ENCODE assay signal across 18 cellular contexts in the genomic region with DNA sequence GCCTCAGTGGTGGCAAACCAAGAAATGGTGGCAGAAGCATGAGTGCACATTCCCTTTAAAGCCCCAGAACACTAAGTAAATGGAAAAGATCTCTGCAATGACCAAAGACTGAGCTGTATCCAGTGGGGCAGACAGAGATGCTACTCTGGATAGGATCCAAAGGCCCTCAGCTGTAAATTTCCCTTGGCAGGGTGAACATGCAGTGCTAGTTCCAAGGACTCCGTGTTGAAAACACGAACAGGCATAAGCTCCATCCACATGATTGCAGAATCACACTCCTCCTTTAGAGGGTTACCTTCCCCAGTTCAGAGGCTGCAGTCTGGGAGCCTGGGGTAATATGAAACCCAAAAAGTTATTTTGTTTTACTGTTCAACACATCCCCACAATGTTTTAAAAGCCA.
DNase-seq lines count a peak whose midpoint lies in the region; ATAC-seq, FAIRE-seq and TF ChIP-seq lines count a peak whose summit lies in the region.
"Had no signal": no experiment of that assay in that cellular context is flagged by ENCODE, and none has a peak within 500 bp of the region (broad histone marks: within the 10 kb centered on the region; RNA-seq: fewer than 3 reads in every experiment).

No MANE protein-coding gene starts in this region.

- POLR2A ChIA-PET in H1 (lab: Charles Lee; ENCODE audit: partially characterized antibody) = interaction anchor here (1.1 to 1.7 kb wide), 2 partner anchors 13 to 390 kb away, joined by 3 to 4 read pairs; no protein-coding TSS in a partner anchor

- 97% methylated on average over 2 of the region's 2 CpGs; no CpG with 5 or more reads in 1 of the 2 experiments for WGBS in H1 (ENCODE audit: extremely low coverage in 1 of 2, insufficient coverage in 1 of 2, insufficient read length in 1 of 2, insufficient replicate concordance in 2 of 2, low coverage in 1 of 2, low lambda C conversion rate in 2 of 2, missing lambda C conversion rate in 1 of 2), 2 experiments

- no peak overlapping the region for H4K5ac ChIP-seq in H1 (ENCODE audit: insufficient read length, low read depth, low read length)

- no peak overlapping the region for H3K56ac ChIP-seq in H1 (replicated peaks; ENCODE audit: insufficient read length, low read depth, low read length)

- H3K4ac ChIP-seq in H1 (replicated peaks; ENCODE audit: insufficient read length, low read depth, low read length) = no peak overlapping the region

- H3K9me3 ChIP-seq in H1 (ENCODE audit: insufficient read depth in 2 of 2, low read depth in 1 of 2, low read length in 1 of 2) = no peaks in the 10 kb centered on the region
- H3K9me3 ChIP-seq: BLaER1, HAP-1 had no signal

- no peak for TF ChIP-seq EP300 in H1 (IDR thresholded peaks at IDR 0.05; ENCODE audit: borderline replicate concordance in 1 of 2, low read depth in 2 of 2, low read length in 2 of 2)

- H2BK20ac ChIP-seq in H1 (ENCODE audit: low read length) = no peak overlapping the region; the same call in 1 of the 2 replicates

- no peak overlapping the region for H3K18ac ChIP-seq in H1 (ENCODE audit: extremely low read depth, low read length)

- no peak overlapping the region for H2AFZ ChIP-seq in H1 (ENCODE audit: low read length)

- H4K20me1 ChIP-seq in H1 (replicated peaks in 1 of 2; ENCODE audit: control insufficient read depth in 1 of 2, insufficient read depth in 2 of 2, low read length in 2 of 2) = no peaks in the 10 kb centered on the region
- H4K20me1 ChIP-seq: BLaER1 had no signal

- H3K23me2 ChIP-seq in H1 (ENCODE audit: low read depth, low read length) = no peaks in the 10 kb centered on the region

- peak; percentile 60 for ATAC-seq in Right ventricle myocardium inferior
- ATAC-seq: GM12878, HepG2 had no signal

- no peaks in the 10 kb centered on the region for H3K79me1 ChIP-seq in H1 (ENCODE audit: low read depth, low read length)

- no peak overlapping the region for H2AK5ac ChIP-seq in H1 (ENCODE audit: low read depth, low read length)

- FAIRE-seq in H1 (lab: Jason Lieb, UNC) (no peak), RCC 7860 (lab: Jason Lieb, UNC) (no peak)
- FAIRE-seq: GM12878, HepG2, HTR-8/SVneo had no signal

- no peak for TF ChIP-seq CTCF in H1 (IDR thresholded peaks at IDR 0.05; ENCODE audit: control extremely low read depth in 1 of 3, insufficient read depth in 1 of 3, low read depth in 1 of 3, low read length in 3 of 3)

- no peak overlapping the region for H3K27ac ChIP-seq in H1 (ENCODE audit: low read depth, low read length)
- H3K27ac ChIP-seq in rectal smooth muscle tissue (ENCODE audit: low read depth, low read length) = peak overlapping the region; percentile 10
- H3K27ac ChIP-seq: BLaER1 had no signal

- no peak overlapping the region for H3K4me3 ChIP-seq in H1 (ENCODE audit: extremely low read depth in 1 of 4, insufficient read depth in 2 of 4, low read depth in 3 of 4, low read length in 4 of 4)
- H3K4me3 ChIP-seq in rectal smooth muscle tissue (ENCODE audit: low read length) = no peak overlapping the region
- H3K4me3 ChIP-seq: BLaER1, GM12878, HAP-1 had no signal

- H3K14ac ChIP-seq in H1 (ENCODE audit: insufficient read length) = no peak overlapping the region

- no peak overlapping the region for H4K91ac ChIP-seq in H1 (replicated peaks; ENCODE audit: insufficient read length, low read length)

- DNase-seq in Right ventricle myocardium inferior (ENCODE audit: missing footprints) (no peak), cardiac septum (ENCODE audit: low spot score) (no peak), NCI-H446 (lab: John Stamatoyannopoulos, UW) (peak; percentile 42 to 84), H1 (ENCODE audit: low read depth in 1 of 2, low spot score in 2 of 2) (no peak), RCC 7860 (ENCODE audit: low spot score) (no peak), NOMO-1 treated with DMSO at 0.1 percent for 48 hours (lab: John Stamatoyannopoulos, UW; ENCODE audit: unreplicated experiment) (no peak), DMS53 treated with DMSO at 0.1 percent for 48 hours (lab: John Stamatoyannopoulos, UW; ENCODE audit: unreplicated experiment) (no peak)
- DNase-seq: 8988T; AML-193; CD4-positive, CD25-positive, alpha-beta regulatory T cell; DMS53; GOT3 had no signal

- TF ChIP-seq POLR2A in H1 (IDR thresholded peaks at IDR 0.05; ENCODE audit: control extremely low read depth in 1 of 2, low read depth in 2 of 2, low read length in 2 of 2) = no peak

- no peak for TF ChIP-seq RAD21 in H1 (IDR thresholded peaks at IDR 0.05 in 1 of 2, conservative IDR thresholded peaks at IDR 0.05 in 1 of 2; ENCODE audit: low read depth in 2 of 2, low read length in 2 of 2)

- H3K27me3 ChIP-seq in H1 (replicated peaks in 1 of 4; ENCODE audit: control insufficient read depth in 3 of 4, extremely low read depth in 1 of 4, insufficient read depth in 3 of 4, low read length in 3 of 4) (no peaks in the 10 kb centered on the region), rectal smooth muscle tissue (ENCODE audit: control insufficient read depth, insufficient read depth, low read length) (no peaks in the 10 kb centered on the region)
- H3K27me3 ChIP-seq: BLaER1 had no signal

- H2BK15ac ChIP-seq in H1 (ENCODE audit: low read length) = 0 out of 2 replicates have a peak overlapping the region, but pooled peaks have one; percentile 29

- intact Hi-C loops in Right ventricle myocardium inferior (cut with DNase I) = no loop called here
- intact Hi-C loops in cardiac septum (cut with DNase I) = no loop called here

- no peak overlapping the region for H2BK12ac ChIP-seq in H1 (ENCODE audit: low read depth, low read length)

- no peaks in the 10 kb centered on the region for H3K36me3 ChIP-seq in H1 (ENCODE audit: control insufficient read depth in 2 of 4, insufficient read depth in 4 of 4, low read length in 3 of 4)
- H3K36me3 ChIP-seq in rectal smooth muscle tissue (ENCODE audit: control insufficient read depth, insufficient read depth, low read length) = no peaks in the 10 kb centered on the region
- H3K36me3 ChIP-seq: BLaER1, HAP-1 had no signal

- no peak overlapping the region for H3K23ac ChIP-seq in H1 (ENCODE audit: insufficient read length)

- CTCF ChIA-PET in H1 (lab: Charles Lee; ENCODE audit: partially characterized antibody) = interaction anchor here (0.6 to 1.2 kb wide), 5 partner anchors 21 to 44 kb away, joined by 3 read pairs; no protein-coding TSS in a partner anchor

- no peak overlapping the region for H2BK5ac ChIP-seq in H1 (ENCODE audit: low read depth, low read length)

- H3K4me1 ChIP-seq in H1 (replicated peaks in 1 of 4; ENCODE audit: control insufficient read depth in 3 of 4, insufficient read depth in 4 of 4, low read length in 3 of 4) (no peaks in the 10 kb centered on the region), rectal smooth muscle tissue (ENCODE audit: control insufficient read depth, insufficient read depth, low read length) (peaks cover 10% of the 10 kb centered on the region)
- H3K4me1 ChIP-seq: HAP-1 had no signal

- H3K4me2 ChIP-seq in H1 (ENCODE audit: insufficient read depth in 1 of 2, low read depth in 2 of 2, low read length in 2 of 2) = no peak overlapping the region
- H3K4me2 ChIP-seq: BLaER1 had no signal

- no peaks in the 10 kb centered on the region for H3K79me2 ChIP-seq in H1 (ENCODE audit: control insufficient read depth in 1 of 2, insufficient read depth in 2 of 2, low read length in 2 of 2)

- H2BK120ac ChIP-seq in H1 (replicated peaks; ENCODE audit: low read depth, low read length) = no peak overlapping the region

- no peak overlapping the region for H3K9ac ChIP-seq in H1 (replicated peaks in 1 of 4; ENCODE audit: extremely low read depth in 1 of 4, low read depth in 3 of 4, low read length in 3 of 4)
- H3K9ac ChIP-seq in rectal smooth muscle tissue (ENCODE audit: low read length) = no peak overlapping the region
- H3K9ac ChIP-seq: BLaER1 had no signal

- H4K8ac ChIP-seq in H1 (ENCODE audit: extremely low read depth, insufficient read depth, low read length) = no peak overlapping the region

TF ChIP-seq in H1, 55 proteins besides CTCF, POLR2A, EP300 and RAD21:
- TF ChIP-seq CHD1 (IDR thresholded peaks at IDR 0.05; ENCODE audit: low read depth, low read length) (no peak), CEBPB (IDR thresholded peaks at IDR 0.05; ENCODE audit: low read depth, low read length) (no peak), MAFK (IDR thresholded peaks at IDR 0.05; ENCODE audit: low read depth, low read length) (no peak), YY1 (IDR thresholded peaks at IDR 0.05; ENCODE audit: low read depth, low read length) (no peak), CBX5 (IDR thresholded peaks at IDR 0.05; ENCODE audit: low read depth, low read length) (no peak), POLR2AphosphoS5 (IDR thresholded peaks at IDR 0.05; ENCODE audit: low read depth, low read length) (no peak), SIX5 (IDR thresholded peaks at IDR 0.05; ENCODE audit: low read depth, low read length) (no peak), HDAC6 (IDR thresholded peaks at IDR 0.05; ENCODE audit: low read depth, low read length) (no peak), TBP (IDR thresholded peaks at IDR 0.05; ENCODE audit: low read depth, low read length) (no peak), KDM4A (IDR thresholded peaks at IDR 0.05; ENCODE audit: low read depth, low read length, severe bottlenecking) (no peak), SIN3A (conservative IDR thresholded peaks at IDR 0.05 in 1 of 2, IDR thresholded peaks at IDR 0.05 in 1 of 2; ENCODE audit: low read depth in 1 of 2, low read length in 2 of 2) (no peak), BACH1 (IDR thresholded peaks at IDR 0.05; ENCODE audit: low read length) (no peak), RBBP5 (IDR thresholded peaks at IDR 0.05; ENCODE audit: borderline replicate concordance, low read depth, low read length) (no peak), RFX5 (IDR thresholded peaks at IDR 0.05; ENCODE audit: borderline replicate concordance, low read depth, low read length) (no peak), CTBP2 (IDR thresholded peaks at IDR 0.05; ENCODE audit: borderline replicate concordance, insufficient read depth, insufficient read length, low read length) (no peak), RXRA (IDR thresholded peaks at IDR 0.05; ENCODE audit: insufficient read depth, low read depth, low read length) (no peak), SP1 (IDR thresholded peaks at IDR 0.05; ENCODE audit: low read depth, low read length) (no peak)
- TF ChIP-seq, protein P1, sequence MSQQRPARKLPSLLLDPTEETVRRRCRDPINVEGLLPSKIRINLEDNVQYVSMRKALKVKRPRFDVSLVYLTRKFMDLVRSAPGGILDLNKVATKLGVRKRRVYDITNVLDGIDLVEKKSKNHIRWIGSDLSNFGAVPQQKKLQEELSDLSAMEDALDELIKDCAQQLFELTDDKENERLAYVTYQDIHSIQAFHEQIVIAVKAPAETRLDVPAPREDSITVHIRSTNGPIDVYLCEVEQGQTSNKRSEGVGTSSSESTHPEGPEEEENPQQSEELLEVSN (IDR thresholded peaks at IDR 0.05) = no peak

Comparison
In these comparisons a context has a peak if more than half of its experiments do, and no peak if none do; other contexts are left out.
1. DNase-seq: peak in NCI-H446 (2 of 2); none in Right ventricle myocardium inferior (single experiment), cardiac septum (single experiment), H1 (0 of 2), RCC 7860 (single experiment), NOMO-1 treated with DMSO at 0.1 percent for 48 hours (single experiment) and DMS53 treated with DMSO at 0.1 percent for 48 hours (single experiment).